ENCODE assay signal across 13 cellular contexts in genomic region chr7:35681630-35682029, GRCh38. TPM values are rescaled to one million over a fixed set of nuclear protein-coding genes. Genes with fewer than 3 reads are reported as not detected.
A peak's percentile ranks its signal among the peaks of the same experiment; 100 is the strongest.
DNase-seq lines count a peak whose midpoint lies in the region; ATAC-seq and TF ChIP-seq lines count a peak whose summit lies in the region.
"Had no signal": no experiment of that assay in that cellular context is flagged by ENCODE, and none has a peak within 500 bp of the region (broad histone marks: within the 10 kb centered on the region; RNA-seq: fewer than 3 reads in every experiment).

No MANE protein-coding gene starts in this region.

- H3K4me2 ChIP-seq in MM.1S (ENCODE audit: low read depth, low read length) = peak overlapping the region; percentile 20; the same call in 1 of the 2 replicates

- no peaks in the 10 kb centered on the region for H3K36me3 ChIP-seq in MM.1S (replicated peaks; ENCODE audit: insufficient read depth, low read length)

- H3K27me3 Mint-ChIP-seq in activated T-cell treated with anti-CD3 and anti-CD28 coated beads, Interleukin-2, amount 50 U/mL, for 24 hours = no peaks in the 10 kb centered on the region
- H3K27me3 Mint-ChIP-seq in natural killer cell treated with Interleukin-12 subunit alpha and Interleukin-12 subunit beta and Interleukin-15 and Interleukin-18, amount 100 ng/mL, for 72 hours = no peaks in the 10 kb centered on the region
- H3K27me3 Mint-ChIP-seq: stimulated activated naive B cell treated with anti-CD40 and anti-IgM and Interleukin-4, amounts not matched to agents 10 μg/mL and 1 μg/mL and 100 μg/mL, for 72 hours had no signal

- no peak for TF ChIP-seq CTCF in MM.1S (IDR thresholded peaks at IDR 0.05; ENCODE audit: low read length)

- H3K27ac Mint-ChIP-seq in activated T-cell treated with anti-CD3 and anti-CD28 coated beads, Interleukin-2, amount 50 U/mL, for 24 hours = peak overlapping the region; percentile 46
- H3K27ac Mint-ChIP-seq in natural killer cell treated with Interleukin-12 subunit alpha and Interleukin-12 subunit beta and Interleukin-15 and Interleukin-18, amount 100 ng/mL, for 72 hours = peak overlapping the region; percentile 54 to 56
- H3K27ac Mint-ChIP-seq: endodermal cell; stimulated activated naive B cell treated with anti-CD40 and anti-IgM and Interleukin-4, amounts not matched to agents 10 μg/mL and 1 μg/mL and 100 μg/mL, for 72 hours had no signal

- H3K27ac ChIP-seq in MM.1S (ENCODE audit: low read length) = no peak overlapping the region

- H3K4me1 Mint-ChIP-seq in activated T-cell treated with anti-CD3 and anti-CD28 coated beads, Interleukin-2, amount 50 U/mL, for 24 hours (ENCODE audit: low read depth) = peaks cover 72% of the 10 kb centered on the region
- peaks cover 50% of the 10 kb centered on the region in 2 donors for H3K4me1 Mint-ChIP-seq in natural killer cell treated with Interleukin-12 subunit alpha and Interleukin-12 subunit beta and Interleukin-15 and Interleukin-18, amount 100 ng/mL, for 72 hours (ENCODE audit: low read depth in 2 of 2)

- no peak for DNase-seq in activated T-cell treated with anti-CD3 and anti-CD28 coated beads, Interleukin-2, amount 50 U/mL, for 24 hours
- DNase-seq in activated T-cell treated with anti-CD3 and anti-CD28 coated beads, Interleukin-2, amount 50 U/mL, for 1 hour = no peak
- DNase-seq in MM.1S = peak; percentile 51
- no peak for DNase-seq in natural killer cell treated with Interleukin-12 subunit alpha and Interleukin-12 subunit beta and Interleukin-15 and Interleukin-18, amount 100 ng/mL, for 72 hours (ENCODE audit: low spot score)
- DNase-seq in Kasumi-1 (lab: John Stamatoyannopoulos, UW) = no peak
- DNase-seq in NCI-H524 treated with DMSO at 0.1 percent for 48 hours (lab: John Stamatoyannopoulos, UW) = no peak
- no peak for DNase-seq in NCI-H1105 (lab: John Stamatoyannopoulos, UW)
- DNase-seq: activated CD8-positive, alpha-beta memory T cell treated with anti-CD3 and anti-CD28 coated beads, Interleukin-2, amount 50 U/mL, for 4 hours; endodermal cell; kidney glomerular epithelial cell; stimulated activated CD4-positive, alpha-beta T cell treated with anti-CD3 and anti-CD28 coated beads, Interleukin-2, amount 100 ng/mL, for 48 hours; stimulated activated naive B cell treated with anti-CD40 and anti-IgM and Interleukin-4, amounts not matched to agents 10 μg/mL and 1 μg/mL and 100 μg/mL, for 72 hours had no signal

- H3K79me2 ChIP-seq in MM.1S (ENCODE audit: low read length) = peaks cover 35% of the 10 kb centered on the region

- no peaks in the 10 kb centered on the region for H3F3A ChIP-seq in MM.1S (ENCODE audit: insufficient read depth, low read length)

- H3K9me2 ChIP-seq in MM.1S (replicated peaks; ENCODE audit: insufficient read depth, low read length) = no peaks in the 10 kb centered on the region

- no peaks in the 10 kb centered on the region for H3K9me3 ChIP-seq in MM.1S (replicated peaks; ENCODE audit: insufficient read depth, low read length)

- no peak overlapping the region for H3K4me3 ChIP-seq in MM.1S (ENCODE audit: low read length)

- H4K20me1 ChIP-seq in MM.1S (ENCODE audit: insufficient read depth, low read length) = no peaks in the 10 kb centered on the region

- peaks cover 11% of the 10 kb centered on the region for H3K4me1 ChIP-seq in MM.1S (ENCODE audit: low read length)

- peak overlapping the region; percentile 36 for H3K4me3 Mint-ChIP-seq in activated T-cell treated with anti-CD3 and anti-CD28 coated beads, Interleukin-2, amount 50 U/mL, for 24 hours
- peak overlapping the region; percentile 30 for H3K4me3 Mint-ChIP-seq in natural killer cell treated with Interleukin-12 subunit alpha and Interleukin-12 subunit beta and Interleukin-15 and Interleukin-18, amount 100 ng/mL, for 72 hours
- H3K4me3 Mint-ChIP-seq: endodermal cell; stimulated activated naive B cell treated with anti-CD40 and anti-IgM and Interleukin-4, amounts not matched to agents 10 μg/mL and 1 μg/mL and 100 μg/mL, for 72 hours had no signal

- peak; percentile 66 for ATAC-seq in HG02610 (IDR thresholded peaks at IDR 0.05; ENCODE audit: unreplicated experiment)
- ATAC-seq in natural killer cell treated with Interleukin-12 subunit alpha and Interleukin-12 subunit beta and Interleukin-15 and Interleukin-18, amount 100 ng/mL, for 72 hours = peak; percentile 79 to 89

- H3K27me3 ChIP-seq in MM.1S (replicated peaks; ENCODE audit: insufficient read depth, low read length) = no peaks in the 10 kb centered on the region

- no peak overlapping the region for H3K9ac ChIP-seq in MM.1S (ENCODE audit: low read length)

- peaks cover 19% of the 10 kb centered on the region for H3K36me3 Mint-ChIP-seq in activated T-cell treated with anti-CD3 and anti-CD28 coated beads, Interleukin-2, amount 50 U/mL, for 24 hours (ENCODE audit: low read depth)
- peaks cover 8% of the 10 kb centered on the region for H3K36me3 Mint-ChIP-seq in natural killer cell treated with Interleukin-12 subunit alpha and Interleukin-12 subunit beta and Interleukin-15 and Interleukin-18, amount 100 ng/mL, for 72 hours

- no peak overlapping the region for H2AFZ ChIP-seq in MM.1S (ENCODE audit: low read length)

- no peaks in the 10 kb centered on the region for H3K9me3 Mint-ChIP-seq in activated T-cell treated with anti-CD3 and anti-CD28 coated beads, Interleukin-2, amount 50 U/mL, for 24 hours
- no peaks in the 10 kb centered on the region for H3K9me3 Mint-ChIP-seq in natural killer cell treated with Interleukin-12 subunit alpha and Interleukin-12 subunit beta and Interleukin-15 and Interleukin-18, amount 100 ng/mL, for 72 hours

RNA-seq across cellular contexts. Expression of gene HERPUD2, which starts 13.3 kb away (rescaled TPM):
- 10 to 100 TPM; 36.8 to 40.4 TPM for total RNA-seq in natural killer cell treated with Interleukin-12 subunit alpha and Interleukin-12 subunit beta and Interleukin-15 and Interleukin-18, amount 100 ng/mL, for 72 hours
